ENCODE assay signal across 3 cellular contexts in genomic region chr2:58907644-58908043, GRCh38.
"Had no signal": no experiment of that assay in that cellular context is flagged by ENCODE, and none has a peak within 500 bp of the region (broad histone marks: within the 10 kb centered on the region; RNA-seq: fewer than 3 reads in every experiment).

No MANE protein-coding gene starts in this region.

- H3K4me3 ChIP-seq: GM12878 had no signal

- ATAC-seq: GM12878 had no signal

- DNase-seq: GDM1, GF-D8 had no signal
